Comparison of ENCODE assay signal across 22 cellular contexts in genomic region chr7:155212301-155213015, GRCh38.
A peak's percentile ranks its signal among the peaks of the same experiment; 100 is the strongest.
DNase-seq lines count a peak whose midpoint lies in the region; ATAC-seq, FAIRE-seq and TF ChIP-seq lines count a peak whose summit lies in the region.
"Had no signal": no experiment of that assay in that cellular context is flagged by ENCODE, and none has a peak within 500 bp of the region (broad histone marks: within the 10 kb centered on the region; RNA-seq: fewer than 3 reads in every experiment).

No MANE protein-coding gene starts in this region.

- H2AFZ ChIP-seq in HepG2 (ENCODE audit: low read length): no peak overlapping the region
- H2AFZ ChIP-seq in endothelial cell of umbilical vein (ENCODE audit: low read depth, low read length): no peak overlapping the region
- no peak overlapping the region for H2AFZ ChIP-seq in osteoblast (ENCODE audit: low read length)
- no peak overlapping the region for H2AFZ ChIP-seq in PC-9

- no peak for TF ChIP-seq POLR2A in right lobe of liver (IDR thresholded peaks at IDR 0.05)
- TF ChIP-seq POLR2A in HepG2 (IDR thresholded peaks at IDR 0.05; ENCODE audit: insufficient read depth in 1 of 2, low read depth in 2 of 2, low read length in 2 of 2): no peak
- no peak for TF ChIP-seq POLR2A in endothelial cell of umbilical vein (IDR thresholded peaks at IDR 0.05; ENCODE audit: low read depth, low read length)
- TF ChIP-seq POLR2A in uterus (IDR thresholded peaks at IDR 0.05): no peak

- H3K27me3 ChIP-seq in right lobe of liver (no peaks in the 10 kb centered on the region), HepG2 (ENCODE audit: control insufficient read depth in 1 of 2, insufficient read depth in 2 of 2, low read length in 2 of 2) (peaks cover 1 to 48% of the 10 kb centered on the region in 2 experiments; a peak in 4 of 5 replicates), endothelial cell of umbilical vein (ENCODE audit: control insufficient read depth in 2 of 2, insufficient read depth in 2 of 2, low read length in 2 of 2) (no peaks in the 10 kb centered on the region), osteoblast (ENCODE audit: insufficient read depth, low read length) (no peaks in the 10 kb centered on the region), aorta (ENCODE audit: control insufficient read depth in 1 of 2, insufficient read depth in 2 of 2, low read length in 1 of 2) (no peaks in the 10 kb centered on the region), PC-9 (ENCODE audit: insufficient read depth, low read depth) (no peaks in the 10 kb centered on the region), uterus (no peaks in the 10 kb centered on the region)
- H3K27me3 ChIP-seq: MG63 had no signal

- FAIRE-seq in HepG2 (lab: Jason Lieb, UNC) (no peak), endothelial cell of umbilical vein (lab: Jason Lieb, UNC) (peak; percentile 21)
- FAIRE-seq: GM18507 had no signal

- no peaks in the 10 kb centered on the region for H3K9me2 ChIP-seq in PC-9 (ENCODE audit: insufficient read depth)

- POLR2A ChIA-PET in HepG2 (lab: Yijun Ruan, JAX) (no interaction called here), endothelial cell of umbilical vein (lab: Charles Lee) (interaction anchor here (0.7 kb wide), 1 partner anchor 447 kb away, joined by 8 read pairs; no protein-coding TSS in a partner anchor), PC-9 (lab: Charles Lee; ENCODE audit: unreplicated experiment) (no interaction called here)

- no peaks in the 10 kb centered on the region for H3K9me1 ChIP-seq in endothelial cell of umbilical vein (replicated peaks; ENCODE audit: control insufficient read depth, extremely low read depth, insufficient read depth, low read length)

- H3K27ac ChIP-seq in right lobe of liver (no peak overlapping the region), HepG2 (ENCODE audit: extremely low read length, insufficient read depth, low read length) (no peak overlapping the region), endothelial cell of umbilical vein (ENCODE audit: insufficient read depth, low read depth, low read length) (peak overlapping the region; percentile 59), osteoblast (ENCODE audit: low read depth, low read length) (peak overlapping the region; percentile 82), aorta (ENCODE audit: low read depth in 1 of 2, low read length in 2 of 2) (no peak overlapping the region), PC-9 (no peak overlapping the region), uterus (no peak overlapping the region)
- H3K27ac ChIP-seq: SK-N-MC had no signal

- H3K4me3 ChIP-seq in right lobe of liver: no peak overlapping the region
- no peak overlapping the region for H3K4me3 ChIP-seq in HepG2 (replicated peaks in 1 of 3; ENCODE audit: insufficient read depth in 1 of 3, low read depth in 2 of 3, low read length in 3 of 3)
- no peak overlapping the region for H3K4me3 ChIP-seq in endothelial cell of umbilical vein (replicated peaks in 1 of 3; ENCODE audit: insufficient read depth in 1 of 3, low read depth in 1 of 3, low read length in 3 of 3)
- H3K4me3 ChIP-seq in osteoblast (ENCODE audit: insufficient read depth, low read length): no peak overlapping the region
- H3K4me3 ChIP-seq in aorta (ENCODE audit: low read length in 2 of 2): no peak overlapping the region
- no peak overlapping the region for H3K4me3 ChIP-seq in PC-9
- no peak overlapping the region for H3K4me3 ChIP-seq in uterus
- H3K4me3 ChIP-seq: HAP-1, MG63, SK-N-MC had no signal

- peaks cover 25% of the 10 kb centered on the region for H3F3A ChIP-seq in PC-9 (ENCODE audit: insufficient read depth, low read depth)

- CTCF ChIA-PET in HepG2 (lab: Yijun Ruan, JAX; ENCODE audit: low intra/inter-chr PET ratio, low total read pairs): no interaction called here
- CTCF ChIA-PET in endothelial cell of umbilical vein (lab: Charles Lee): interaction anchor here (1.1 kb wide), 1 partner anchor 132 kb away, joined by 5 read pairs; no protein-coding TSS in a partner anchor
- CTCF ChIA-PET in PC-9 (lab: Charles Lee): no interaction called here

- intact Hi-C loops in right lobe of liver (cut with DNase I): no loop called here
- intact Hi-C loops in HepG2 (cut with micrococcal nuclease; ENCODE audit: unreplicated experiment): no loop called here
- intact Hi-C loops in endothelial cell of umbilical vein (cut with micrococcal nuclease): no loop called here
- intact Hi-C loops in aorta (cut with DNase I): no loop called here
- intact Hi-C loops in PC-9 (cut with micrococcal nuclease; ENCODE audit: unreplicated experiment): no loop called here
- intact Hi-C loops in uterus (cut with DNase I; ENCODE audit: low total_unique reads): no loop called here

- H3K9me3 ChIP-seq in right lobe of liver (no peaks in the 10 kb centered on the region), HepG2 (ENCODE audit: low read length) (no peaks in the 10 kb centered on the region), endothelial cell of umbilical vein (replicated peaks; ENCODE audit: control insufficient read depth, insufficient read depth, low read length) (no peaks in the 10 kb centered on the region), osteoblast (ENCODE audit: low read depth, low read length) (no peaks in the 10 kb centered on the region), aorta (ENCODE audit: control insufficient read depth, low read length) (no peaks in the 10 kb centered on the region), PC-9 (ENCODE audit: insufficient read depth, low read depth) (no peaks in the 10 kb centered on the region), uterus (no peaks in the 10 kb centered on the region)
- H3K9me3 ChIP-seq: HAP-1, MG63 had no signal

- H3K4me2 ChIP-seq in HepG2 (ENCODE audit: low read depth, low read length) (no peak overlapping the region), endothelial cell of umbilical vein (ENCODE audit: insufficient read depth, low read length) (no peak overlapping the region), osteoblast (ENCODE audit: insufficient read depth, low read length) (no peak overlapping the region), PC-9 (no peak overlapping the region)

- H4K20me1 ChIP-seq in HepG2 (ENCODE audit: insufficient read depth, low read length) (no peaks in the 10 kb centered on the region; the same call in 1 of the 2 replicates), endothelial cell of umbilical vein (replicated peaks; ENCODE audit: control insufficient read depth, extremely low read depth, insufficient read depth, low read length) (no peaks in the 10 kb centered on the region), osteoblast (ENCODE audit: insufficient read depth, low read length) (no peaks in the 10 kb centered on the region), PC-9 (ENCODE audit: insufficient read depth) (no peaks in the 10 kb centered on the region)

- H3K4me1 ChIP-seq in right lobe of liver: peaks cover 0 to 6% (median 0%) of the 10 kb centered on the region in 4 donors
- H3K4me1 ChIP-seq in HepG2 (ENCODE audit: insufficient read depth, low read length): no peaks in the 10 kb centered on the region
- H3K4me1 ChIP-seq in endothelial cell of umbilical vein (ENCODE audit: control insufficient read depth, extremely low read depth, insufficient read depth, low read length): peaks cover 21% of the 10 kb centered on the region
- peaks cover 40% of the 10 kb centered on the region for H3K4me1 ChIP-seq in osteoblast (ENCODE audit: insufficient read depth, low read length)
- H3K4me1 ChIP-seq in aorta (ENCODE audit: control insufficient read depth in 1 of 2, insufficient read depth in 2 of 2, low read length in 2 of 2): no peaks in the 10 kb centered on the region
- H3K4me1 ChIP-seq in PC-9 (replicated peaks; ENCODE audit: insufficient read depth): peaks cover 49% of the 10 kb centered on the region
- no peaks in the 10 kb centered on the region for H3K4me1 ChIP-seq in uterus
- H3K4me1 ChIP-seq: HAP-1 had no signal

- 88% methylated on average over 6 of the region's 15 CpGs for WGBS in right lobe of liver (ENCODE audit: insufficient coverage, low coverage, low lambda C conversion rate, missing lambda C conversion rate)
- WGBS in HepG2 (ENCODE audit: low lambda C conversion rate): 21% methylated on average over 10 of the region's 15 CpGs
- 57 to 68% methylated on average over 14 to 15 of the region's 15 CpGs for WGBS in aorta, 2 donors

- H3K9ac ChIP-seq in HepG2 (ENCODE audit: insufficient read depth, low read depth, low read length) (no peak overlapping the region), endothelial cell of umbilical vein (replicated peaks; ENCODE audit: extremely low read depth, insufficient read depth, low read length) (no peak overlapping the region)

- BruUV-seq in HepG2 (replicated peaks; lab: Mats Ljungman, UMichigan) (no TSS peak), endothelial cell of umbilical vein (replicated peaks; lab: Mats Ljungman, UMichigan) (no TSS peak), PC-9 (replicated peaks; lab: Mats Ljungman, UMichigan) (no TSS peak)

- no peak for TF ChIP-seq EP300 in HepG2 (IDR thresholded peaks at IDR 0.05; ENCODE audit: low read depth in 2 of 2, low read length in 2 of 2)
- TF ChIP-seq EP300 in HepG2 (CRISPR knock-in tag; IDR thresholded peaks at IDR 0.05; ENCODE audit: borderline replicate concordance): no peak

- H3K79me2 ChIP-seq in HepG2 (ENCODE audit: insufficient read depth, low read length) (no peaks in the 10 kb centered on the region), endothelial cell of umbilical vein (ENCODE audit: control insufficient read depth, insufficient read depth, low read length) (no peaks in the 10 kb centered on the region), osteoblast (ENCODE audit: insufficient read depth, low read length) (no peaks in the 10 kb centered on the region), PC-9 (ENCODE audit: low read depth) (no peaks in the 10 kb centered on the region)

- DNase-seq in right lobe of liver (peak in 2 of 3 donors; percentile 6 to 42), HepG2 (ENCODE audit: low spot score) (no peak), endothelial cell of umbilical vein (ENCODE audit: low read depth, low spot score) (no peak), osteoblast (ENCODE audit: insufficient read length, low spot score, missing footprints) (peak; percentile 21), aorta (peak; percentile 24 to 38), PC-9 (no peak), uterus (no peak)
- DNase-seq: Calu3, DND-41, GOT3, KBM-7, NCI-H1105 treated with DMSO at 0.1 percent for 48 hours, NCI-H2029, NCI-H446 treated with DMSO at 0.1 percent for 48 hours, NCI-H526 treated with DMSO at 0.1 percent for 48 hours, RPMI8226, SIG-M5 had no signal

- TF ChIP-seq RAD21 in HepG2 (CRISPR knock-in tag; IDR thresholded peaks at IDR 0.05): no peak

- TF ChIP-seq CTCF in right lobe of liver (IDR thresholded peaks at IDR 0.05): no peak
- no peak for TF ChIP-seq CTCF in HepG2 (CRISPR knock-in tag; IDR thresholded peaks at IDR 0.05)
- no peak for TF ChIP-seq CTCF in endothelial cell of umbilical vein (IDR thresholded peaks at IDR 0.05; ENCODE audit: extremely low read depth in 1 of 2, insufficient read depth in 1 of 2, low read depth in 1 of 2, low read length in 2 of 2)
- TF ChIP-seq CTCF in osteoblast (IDR thresholded peaks at IDR 0.05; ENCODE audit: extremely low read depth, low read depth, low read length): no peak
- TF ChIP-seq CTCF in PC-9 (conservative IDR thresholded peaks at IDR 0.05): no peak
- no peak for TF ChIP-seq CTCF in uterus (IDR thresholded peaks at IDR 0.05)

- ATAC-seq in right lobe of liver: no peak
- no peak for ATAC-seq in HepG2
- ATAC-seq in aorta (ENCODE audit: low FRiP score): no peak
- no peak for ATAC-seq in HG02840 (IDR thresholded peaks at IDR 0.05; ENCODE audit: low FRiP score, unreplicated experiment)

- dilution Hi-C loops in endothelial cell of umbilical vein (cut with MboI; ENCODE audit: extremely low pct_ligation_motif_present, low sequenced_read_pairs): no loop called here

- in situ Hi-C loops in HepG2 (cut with HindIII; ENCODE audit: extremely low pct_ligation_motif_present, low pct_unique_long_range_greater_than_20kb): no loop called here

- H3K36me3 ChIP-seq in right lobe of liver: no peaks in the 10 kb centered on the region
- H3K36me3 ChIP-seq in HepG2 (replicated peaks in 1 of 2; ENCODE audit: control insufficient read depth in 1 of 2, insufficient read depth in 2 of 2, low read length in 2 of 2): no peaks in the 10 kb centered on the region
- H3K36me3 ChIP-seq in endothelial cell of umbilical vein (ENCODE audit: control insufficient read depth in 2 of 2, extremely low read depth in 1 of 2, insufficient read depth in 2 of 2, low read length in 2 of 2): no peaks in the 10 kb centered on the region
- no peaks in the 10 kb centered on the region for H3K36me3 ChIP-seq in osteoblast (ENCODE audit: insufficient read depth, low read length)
- no peaks in the 10 kb centered on the region for H3K36me3 ChIP-seq in aorta (ENCODE audit: control insufficient read depth in 1 of 2, insufficient read depth in 2 of 2, low read length in 1 of 2)
- H3K36me3 ChIP-seq in PC-9 (ENCODE audit: low read depth): no peaks in the 10 kb centered on the region
- no peaks in the 10 kb centered on the region for H3K36me3 ChIP-seq in uterus
- H3K36me3 ChIP-seq: HAP-1, MG63 had no signal

Comparison
In these comparisons a context has a peak if more than half of its experiments do, and no peak if none do; other contexts are left out.
1. DNase-seq: peak in right lobe of liver (2 of 3), osteoblast (single experiment) and aorta (2 of 2); none in HepG2 (single experiment), endothelial cell of umbilical vein (single experiment), PC-9 (0 of 2) and uterus (0 of 2).
2. H3K27ac ChIP-seq: peak in endothelial cell of umbilical vein (single experiment) and osteoblast (single experiment); none in right lobe of liver (0 of 3), HepG2 (single experiment), aorta (0 of 2), PC-9 (single experiment) and uterus (0 of 2).